8 cellular contexts compared by ENCODE assay signal in genomic region chr6:144008501-144009245, GRCh38. TPM values are rescaled to one million over a fixed set of nuclear protein-coding genes. Genes with fewer than 3 reads are reported as not detected.
DNase-seq lines count a peak whose midpoint lies in the region; ATAC-seq and TF ChIP-seq lines count a peak whose summit lies in the region.

No MANE protein-coding gene starts in this region.

- H3K4me3 ChIP-seq in iPS-11a (ENCODE audit: low read depth, low read length): peak overlapping the region; percentile 42

- H3K27me3 Mint-ChIP-seq in activated CD8-positive, alpha-beta memory T cell treated with anti-CD3 and anti-CD28 coated beads, Interleukin-2, amount 10 ng/mL, durations not matched to agents 7 days and 5 days: peaks cover 27% of the 10 kb centered on the region
- peaks cover 5% of the 10 kb centered on the region for H3K27me3 Mint-ChIP-seq in activated B cell treated with CpG ODN at 0.5 μM for 24 hours

- no peaks in the 10 kb centered on the region for H3K9me3 Mint-ChIP-seq in activated CD8-positive, alpha-beta memory T cell treated with anti-CD3 and anti-CD28 coated beads, Interleukin-2, amount 10 ng/mL, durations not matched to agents 7 days and 5 days (ENCODE audit: low read depth)
- H3K9me3 Mint-ChIP-seq in activated B cell treated with CpG ODN at 0.5 μM for 24 hours: no peaks in the 10 kb centered on the region
- no peaks in the 10 kb centered on the region for H3K9me3 Mint-ChIP-seq in stimulated activated effector memory CD8-positive, alpha-beta T cell treated with anti-CD3 and anti-CD28 coated beads, Interleukin-12 subunit alpha, Interleukin-12 subunit beta, amount 100 ng/mL, for 72 hours

- POLR2A ChIA-PET in activated B cell treated with CpG ODN at 0.5 μM for 24 hours (lab: Charles Lee): no interaction called here

- DNase-seq in activated CD8-positive, alpha-beta memory T cell treated with anti-CD3 and anti-CD28 coated beads, Interleukin-2, amount 10 ng/mL, durations not matched to agents 7 days and 5 days: no peak
- no peak for DNase-seq in activated CD8-positive, alpha-beta memory T cell treated with anti-CD3 and anti-CD28 coated beads, Interleukin-2, amount 50 U/mL, for 48 hours
- DNase-seq in activated B cell treated with CpG ODN at 0.5 μM for 24 hours (peak; percentile 16), NCI-H82 treated with DMSO at 0.1 percent for 48 hours (lab: John Stamatoyannopoulos, UW; ENCODE audit: unreplicated experiment) (no peak), GM19238 (ENCODE audit: insufficient read length, low spot score) (no peak), NCI-H187 treated with DMSO at 0.1 percent for 48 hours (lab: John Stamatoyannopoulos, UW) (no peak)
- DNase-seq in stimulated activated effector memory CD8-positive, alpha-beta T cell treated with anti-CD3 and anti-CD28 coated beads, Interleukin-12 subunit alpha, Interleukin-12 subunit beta, amount 100 ng/mL, for 72 hours (ENCODE audit: low spot score in 2 of 2): no peak

- H3K4me3 Mint-ChIP-seq in activated CD8-positive, alpha-beta memory T cell treated with anti-CD3 and anti-CD28 coated beads, Interleukin-2, amount 10 ng/mL, durations not matched to agents 7 days and 5 days: peak overlapping the region; percentile 47
- H3K4me3 Mint-ChIP-seq in activated B cell treated with CpG ODN at 0.5 μM for 24 hours: peak overlapping the region; percentile 63
- H3K4me3 Mint-ChIP-seq in stimulated activated effector memory CD8-positive, alpha-beta T cell treated with anti-CD3 and anti-CD28 coated beads, Interleukin-12 subunit alpha, Interleukin-12 subunit beta, amount 100 ng/mL, for 72 hours: peak overlapping the region; percentile 59

- TF ChIP-seq CTCF in activated B cell treated with CpG ODN at 0.5 μM for 24 hours (IDR thresholded peaks at IDR 0.05): no peak

- no peak for ATAC-seq in activated CD8-positive, alpha-beta memory T cell treated with anti-CD3 and anti-CD28 coated beads, Interleukin-2, amount 10 ng/mL, durations not matched to agents 7 days and 5 days
- no peak for ATAC-seq in activated B cell treated with CpG ODN at 0.5 μM for 24 hours (ENCODE audit: low read depth)
- peak; percentile 22 for ATAC-seq in stimulated activated effector memory CD8-positive, alpha-beta T cell treated with anti-CD3 and anti-CD28 coated beads, Interleukin-12 subunit alpha, Interleukin-12 subunit beta, amount 100 ng/mL, for 72 hours

- H3K36me3 Mint-ChIP-seq in activated CD8-positive, alpha-beta memory T cell treated with anti-CD3 and anti-CD28 coated beads, Interleukin-2, amount 10 ng/mL, durations not matched to agents 7 days and 5 days: no peaks in the 10 kb centered on the region
- peaks cover 3% of the 10 kb centered on the region for H3K36me3 Mint-ChIP-seq in activated B cell treated with CpG ODN at 0.5 μM for 24 hours (ENCODE audit: low read depth)
- H3K36me3 Mint-ChIP-seq in stimulated activated effector memory CD8-positive, alpha-beta T cell treated with anti-CD3 and anti-CD28 coated beads, Interleukin-12 subunit alpha, Interleukin-12 subunit beta, amount 100 ng/mL, for 72 hours: no peaks in the 10 kb centered on the region

- CTCF ChIA-PET in activated CD8-positive, alpha-beta memory T cell treated with anti-CD3 and anti-CD28 coated beads, Interleukin-2, amount 10 ng/mL, durations not matched to agents 7 days and 5 days (lab: Charles Lee): interaction anchor here (1.3 to 1.9 kb wide), 3 partner anchors 67 to 433 kb away, joined by 3 to 8 read pairs (median 7); no protein-coding TSS in a partner anchor
- CTCF ChIA-PET in activated B cell treated with CpG ODN at 0.5 μM for 24 hours (lab: Charles Lee): interaction anchor here (0.9 to 1.0 kb wide), 2 partner anchors 69 to 433 kb away, joined by 3 read pairs; no protein-coding TSS in a partner anchor

- no peak overlapping the region for H3K27ac Mint-ChIP-seq in activated CD8-positive, alpha-beta memory T cell treated with anti-CD3 and anti-CD28 coated beads, Interleukin-2, amount 10 ng/mL, durations not matched to agents 7 days and 5 days
- no peak overlapping the region for H3K27ac Mint-ChIP-seq in activated B cell treated with CpG ODN at 0.5 μM for 24 hours
- no peak overlapping the region for H3K27ac Mint-ChIP-seq in stimulated activated effector memory CD8-positive, alpha-beta T cell treated with anti-CD3 and anti-CD28 coated beads, Interleukin-12 subunit alpha, Interleukin-12 subunit beta, amount 100 ng/mL, for 72 hours

- H3K4me1 Mint-ChIP-seq in activated CD8-positive, alpha-beta memory T cell treated with anti-CD3 and anti-CD28 coated beads, Interleukin-2, amount 10 ng/mL, durations not matched to agents 7 days and 5 days: peaks cover 9% of the 10 kb centered on the region
- H3K4me1 Mint-ChIP-seq in activated B cell treated with CpG ODN at 0.5 μM for 24 hours: peaks cover 13% of the 10 kb centered on the region
- H3K4me1 Mint-ChIP-seq in stimulated activated effector memory CD8-positive, alpha-beta T cell treated with anti-CD3 and anti-CD28 coated beads, Interleukin-12 subunit alpha, Interleukin-12 subunit beta, amount 100 ng/mL, for 72 hours: no peaks in the 10 kb centered on the region

- intact Hi-C loops in activated B cell treated with CpG ODN at 0.5 μM for 24 hours (cut with micrococcal nuclease): no loop called here

RNA-seq across cellular contexts. Expression of gene PLAGL1, which starts 0.6 kb away (rescaled TPM):
- 10 to 100 TPM; 14.7 to 23.0 TPM for total RNA-seq in activated CD8-positive, alpha-beta memory T cell treated with anti-CD3 and anti-CD28 coated beads, Interleukin-2, amount 10 ng/mL, durations not matched to agents 7 days and 5 days
- 28.5 and 33.5 TPM in 2 replicates for total RNA-seq in activated B cell treated with CpG ODN at 0.5 μM for 24 hours
